8 cellular contexts compared by ENCODE assay signal in the genomic region with DNA sequence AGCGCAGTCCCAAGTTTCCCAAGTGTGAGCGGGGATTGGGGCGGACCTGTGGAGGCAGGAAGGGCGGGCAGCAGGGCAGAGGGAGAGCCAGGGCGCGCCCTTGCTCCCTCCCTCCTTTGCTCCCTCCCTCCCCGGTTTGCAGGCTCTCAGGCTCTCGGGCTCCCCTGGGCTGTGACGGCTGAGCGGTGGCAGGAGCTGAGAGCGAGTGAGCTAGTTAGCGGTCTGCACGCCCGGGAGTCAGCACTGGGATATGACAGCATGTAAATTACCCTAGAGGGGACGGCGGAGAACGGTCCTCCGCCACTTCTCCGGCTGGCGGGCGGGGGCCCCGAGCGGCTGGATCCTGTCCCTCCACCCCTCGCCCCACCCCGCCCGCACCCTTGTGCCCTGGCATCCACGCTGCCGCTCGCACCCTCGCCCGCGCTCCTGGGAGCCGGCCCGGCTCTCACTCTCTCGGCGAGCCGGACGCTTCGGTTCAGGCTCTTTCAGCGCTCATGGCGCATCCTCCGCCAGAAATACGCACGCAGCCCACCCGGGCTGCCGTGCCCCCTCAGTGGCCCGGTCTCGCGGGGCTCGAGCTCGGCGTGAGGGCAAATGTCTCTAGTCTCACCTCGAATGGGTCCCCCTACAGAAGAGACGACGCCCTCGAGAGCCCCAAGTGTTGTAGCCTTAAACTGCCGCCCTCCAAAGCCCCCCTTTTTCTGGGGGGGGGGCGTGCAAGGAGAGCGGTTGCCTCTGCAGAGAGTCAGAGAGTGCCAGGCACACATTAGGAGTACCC. TPM values are rescaled to one million over a fixed set of nuclear protein-coding genes. Genes with fewer than 3 reads are reported as not detected.
DNase-seq lines count a peak whose midpoint lies in the region; ATAC-seq and TF ChIP-seq lines count a peak whose summit lies in the region.

TSS of gene TSC22D3 (minus strand) at position 54 of the 778 bp plus-strand sequence. CDS start 368 bp downstream, outside the sequence.

- DNase-seq in AG04450 (ENCODE audit: low read depth, low spot score), result no peak
- DNase-seq in NCI-H226, result peak; percentile 67
- peak; percentile 80 for DNase-seq in activated CD4-positive, alpha-beta T cell treated with anti-CD3 and anti-CD28 coated beads for 36 hours
- peak; percentile 15 for DNase-seq in kidney glomerular epithelial cell (lab: John Stamatoyannopoulos, UW)
- peak; percentile 3 to 34 for DNase-seq in stimulated activated CD4-positive, alpha-beta T cell treated with anti-CD3 and anti-CD28 coated beads, Interleukin-15, amount 100 ng/mL, for 1 hour (ENCODE audit: low read depth in 1 of 2, low spot score in 1 of 2)

- peak within 1 kb of the TSS; percentile 50 for H3K4me3 ChIP-seq in AG04450 (ENCODE audit: low read depth, low read length)

- no peaks in the 10 kb centered on the region for H3K9me3 ChIP-seq in AG04450 (ENCODE audit: control insufficient read depth, insufficient read depth, low read length)

- no peaks in the 10 kb centered on the region for H3K27me3 Mint-ChIP-seq in activated CD4-positive, alpha-beta T cell treated with anti-CD3 and anti-CD28 coated beads for 36 hours

- H3K27ac ChIP-seq in AG04450 (ENCODE audit: low read depth, low read length), result no peak within 1 kb of the TSS
- peak within 1 kb of the TSS; percentile 65 for H3K27ac ChIP-seq in cingulate gyrus (ENCODE audit: low read depth, low read length)

- TF ChIP-seq CTCF in AG04450 (IDR thresholded peaks at IDR 0.05; ENCODE audit: low read depth, low read length), result no peak

- intact Hi-C loops in activated CD4-positive, alpha-beta T cell treated with anti-CD3 and anti-CD28 coated beads for 36 hours (cut with DNase I, micrococcal nuclease), result loop anchor here (1.0 to 10.0 kb wide), 11 partner anchors 33 to 881 kb away; partner anchors contain the start of gene RBM41 (in 1 of the 2)

- H3K9me3 Mint-ChIP-seq in activated CD4-positive, alpha-beta T cell treated with anti-CD3 and anti-CD28 coated beads for 36 hours (ENCODE audit: low read depth), result no peaks in the 10 kb centered on the region

- no peaks in the 10 kb centered on the region for H3K36me3 Mint-ChIP-seq in activated CD4-positive, alpha-beta T cell treated with anti-CD3 and anti-CD28 coated beads for 36 hours (ENCODE audit: low read depth)

- peaks cover 26% of the 10 kb centered on the region for H3K27me3 ChIP-seq in AG04450 (ENCODE audit: control insufficient read depth, insufficient read depth, low read length)

- H3K4me3 Mint-ChIP-seq in activated CD4-positive, alpha-beta T cell treated with anti-CD3 and anti-CD28 coated beads for 36 hours, result peak within 1 kb of the TSS; percentile 77

- peaks cover 12% of the 10 kb centered on the region for H3K4me1 Mint-ChIP-seq in activated CD4-positive, alpha-beta T cell treated with anti-CD3 and anti-CD28 coated beads for 36 hours

- CTCF ChIA-PET in AG04450 (lab: Charles Lee), result interaction anchor here (0.6 to 4.9 kb wide), 9 partner anchors 37 to 238 kb away, joined by 3 to 63 read pairs (median 4); no protein-coding TSS in a partner anchor
- CTCF ChIA-PET in activated CD4-positive, alpha-beta T cell treated with anti-CD3 and anti-CD28 coated beads for 36 hours (lab: Charles Lee), result interaction anchor here (1.0 to 6.8 kb wide), 12 partner anchors 10 to 148 kb away, joined by 3 to 149 read pairs (median 5); partner anchors contain the start of gene PRPS1

- peak within 1 kb of the TSS; percentile 86 for H3K27ac Mint-ChIP-seq in activated CD4-positive, alpha-beta T cell treated with anti-CD3 and anti-CD28 coated beads for 36 hours

- ATAC-seq in GM18873 (IDR thresholded peaks at IDR 0.05; ENCODE audit: low FRiP score, unreplicated experiment) (peak; percentile 66), HG03135 (IDR thresholded peaks at IDR 0.05; ENCODE audit: unreplicated experiment) (peak; percentile 74)
- peak; percentile 87 for ATAC-seq in activated CD4-positive, alpha-beta T cell treated with anti-CD3 and anti-CD28 coated beads for 36 hours

- POLR2A ChIA-PET in AG04450 (lab: Yijun Ruan, JAX), result interaction anchor here (0.9 kb wide), 1 partner anchor 60 kb away, joined by 5 read pairs; no protein-coding TSS in a partner anchor
- POLR2A ChIA-PET in activated CD4-positive, alpha-beta T cell treated with anti-CD3 and anti-CD28 coated beads for 36 hours (lab: Charles Lee), result interaction anchor here (0.6 to 1.3 kb wide), 5 partner anchors 59 to 219 kb away, joined by 3 to 5 read pairs (median 3); partner anchors contain the start of gene PRPS1

RNA-seq across cellular contexts. Expression of gene TSC22D3, which starts in this region (rescaled TPM):
- 22.4 and 25.3 TPM in 2 replicates for polyA plus RNA-seq in AG04450 (2011; rRNA removed)
- 12.5 and 14.5 TPM in 2 replicates for polyA minus RNA-seq in AG04450 (2011; rRNA and poly(A)+ RNA removed)
- 10 to 100 TPM; 23.3 to 25.9 TPM for total RNA-seq in activated CD4-positive, alpha-beta T cell treated with anti-CD3 and anti-CD28 coated beads for 36 hours
